8 cellular contexts compared by ENCODE assay signal in genomic region chr1:15409400-15410222, GRCh38. TPM values are rescaled to one million over a fixed set of nuclear protein-coding genes. Genes with fewer than 3 reads are reported as not detected.
DNase-seq lines count a peak whose midpoint lies in the region; ATAC-seq and TF ChIP-seq lines count a peak whose summit lies in the region.

TSS of gene EFHD2 (plus strand) at chr1:15409888. CDS start at chr1:15409972, 84 bp downstream.

- H3K4me3 ChIP-seq in cardiac fibroblast (replicated peaks in 1 of 2; ENCODE audit: low read depth in 2 of 2, low read length in 2 of 2), result peak within 1 kb of the TSS; percentile 80 to 82

- DNase-seq in NCI-H187 (lab: John Stamatoyannopoulos, UW) (peak; percentile 65 to 72), NCI-H187 treated with DMSO at 0.1 percent for 48 hours (lab: John Stamatoyannopoulos, UW) (no peak), NCI-H2196 treated with DMSO at 0.1 percent for 48 hours (lab: John Stamatoyannopoulos, UW; ENCODE audit: unreplicated experiment) (peak; percentile 59), activated B cell treated with CpG ODN at 0.5 μM for 24 hours (peak; percentile 84), cardiac fibroblast (ENCODE audit: low read depth in 2 of 2) (peak; percentile 78 to 82), iris pigment epithelial cell (ENCODE audit: low read depth) (peak; percentile 73)
- peak; percentile 86 for DNase-seq in stimulated activated CD4-positive, alpha-beta T cell treated with anti-CD3 and anti-CD28 coated beads, Interleukin-12 subunit alpha, Interleukin-12 subunit beta, amount 100 ng/mL, for 4 hours

- no peak for TF ChIP-seq CTCF in activated B cell treated with CpG ODN at 0.5 μM for 24 hours (IDR thresholded peaks at IDR 0.05)
- TF ChIP-seq CTCF in cardiac fibroblast (IDR thresholded peaks at IDR 0.05; ENCODE audit: low read depth, low read length), result no peak

- intact Hi-C loops in activated B cell treated with CpG ODN at 0.5 μM for 24 hours (cut with micrococcal nuclease), result loop anchor here (1.0 to 2.0 kb wide), 2 partner anchors 8 to 115 kb away; partner anchors contain the start of gene CASP9

- H3K9me3 Mint-ChIP-seq in activated B cell treated with CpG ODN at 0.5 μM for 24 hours, result no peaks in the 10 kb centered on the region

- H3K36me3 Mint-ChIP-seq in activated B cell treated with CpG ODN at 0.5 μM for 24 hours (ENCODE audit: low read depth), result peaks cover 12% of the 10 kb centered on the region

- CTCF ChIA-PET in activated B cell treated with CpG ODN at 0.5 μM for 24 hours (lab: Charles Lee), result interaction anchor here (1.1 kb wide), 1 partner anchor 86 kb away, joined by 5 read pairs; no protein-coding TSS in a partner anchor

- POLR2A ChIA-PET in activated B cell treated with CpG ODN at 0.5 μM for 24 hours (lab: Charles Lee), result interaction anchor here (0.6 to 1.6 kb wide), 3 partner anchors 8 to 438 kb away, joined by 3 to 6 read pairs (median 3); partner anchors contain the start of gene SPEN

- peak within 1 kb of the TSS; percentile 91 for H3K27ac Mint-ChIP-seq in activated B cell treated with CpG ODN at 0.5 μM for 24 hours

- H3K27me3 Mint-ChIP-seq in activated B cell treated with CpG ODN at 0.5 μM for 24 hours, result peaks cover 4% of the 10 kb centered on the region

- H3K4me3 Mint-ChIP-seq in activated B cell treated with CpG ODN at 0.5 μM for 24 hours, result peak within 1 kb of the TSS; percentile 91

- peaks cover 41% of the 10 kb centered on the region for H3K4me1 Mint-ChIP-seq in activated B cell treated with CpG ODN at 0.5 μM for 24 hours

- ATAC-seq in HG03039 (IDR thresholded peaks at IDR 0.05; ENCODE audit: unreplicated experiment) (peak; percentile 67), activated B cell treated with CpG ODN at 0.5 μM for 24 hours (ENCODE audit: low read depth) (peak; percentile 86)

RNA-seq across cellular contexts. Expression of gene EFHD2, which starts in this region (rescaled TPM):
- 55.3 and 56.5 TPM in 2 replicates for total RNA-seq in activated B cell treated with CpG ODN at 0.5 μM for 24 hours
